Comparison of ENCODE assay signal across 8 cellular contexts in the genomic region with DNA sequence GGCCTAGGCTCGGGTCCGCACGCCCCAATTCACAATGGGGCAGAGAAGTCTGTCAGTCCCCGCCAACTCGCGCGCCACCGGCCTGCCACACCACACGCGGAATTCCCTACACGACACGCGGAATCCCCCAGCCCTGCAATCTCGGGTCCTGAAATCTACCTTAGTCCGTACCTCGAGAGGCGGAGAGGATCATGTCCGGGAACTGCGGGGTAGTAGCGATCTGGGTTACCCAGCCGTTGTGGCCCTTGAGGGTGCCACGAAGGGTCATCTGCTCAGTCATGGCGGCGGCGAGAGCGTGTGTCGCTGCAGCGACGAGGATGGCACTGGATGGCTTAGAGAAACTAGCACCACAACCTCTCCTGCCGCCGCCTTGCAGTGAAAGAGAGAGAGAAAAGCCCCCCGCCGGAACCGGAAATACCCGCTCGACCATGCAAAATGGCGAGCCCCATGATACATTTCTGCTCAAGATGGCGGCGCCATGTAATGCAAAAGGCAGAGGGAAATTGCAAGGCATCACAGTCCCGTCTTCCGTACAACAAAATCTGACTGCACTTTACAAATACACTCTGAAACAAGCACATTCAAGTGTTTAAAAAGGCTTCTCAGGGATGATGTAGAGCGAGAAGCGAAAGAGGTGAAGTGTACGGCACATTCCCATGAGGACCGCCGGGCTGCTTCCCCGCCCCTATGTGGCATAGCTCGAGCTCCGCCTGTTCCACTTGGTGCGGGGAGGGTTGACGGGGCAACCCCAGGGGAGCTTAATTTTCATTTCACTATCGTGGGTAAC. TPM values are rescaled to one million over a fixed set of nuclear protein-coding genes. Genes with fewer than 3 reads are reported as not detected.
A peak's percentile ranks its signal among the peaks of the same experiment; 100 is the strongest.
DNase-seq lines count a peak whose midpoint lies in the region; TF ChIP-seq lines count a peak whose summit lies in the region.

A gene (minus strand): TSS at position 386 of the 787 bp plus-strand sequence. CDS start 106 bp downstream, at position 280.

- H3K36me3 ChIP-seq in DOHH2 (ENCODE audit: control insufficient read depth, low read length), result peaks cover 59% of the 10 kb centered on the region
- peaks cover 29% of the 10 kb centered on the region for H3K36me3 ChIP-seq in GM23248 (ENCODE audit: low read depth)
- H3K36me3 ChIP-seq in testis (ENCODE audit: low read depth, missing control alignments), result no peaks in the 10 kb centered on the region

- TF ChIP-seq POLR2A in testis (IDR thresholded peaks at IDR 0.05), result no peak

- intact Hi-C loops in testis (cut with DNase I; ENCODE audit: low total_unique reads), result no loop called here

- H3K4me3 ChIP-seq in DOHH2 (ENCODE audit: low read length) (peak within 1 kb of the TSS; percentile 87), GM23248 (peak within 1 kb of the TSS; percentile 87), foreskin fibroblast (ENCODE audit: low read depth in 1 of 2, low read length in 2 of 2) (peak within 1 kb of the TSS; percentile 94 to 99), testis (peak within 1 kb of the TSS; percentile 73 to 82)

- TF ChIP-seq CTCF in DOHH2 (IDR thresholded peaks at IDR 0.05; ENCODE audit: low read depth, low read length, poor library complexity, severe bottlenecking) (no peak), foreskin fibroblast (IDR thresholded peaks at IDR 0.05; ENCODE audit: low read depth, low read length) (no peak), testis (IDR thresholded peaks at IDR 0.05) (no peak)

- H3K79me2 ChIP-seq in DOHH2 (ENCODE audit: control insufficient read depth, low read length) (peaks cover 90% of the 10 kb centered on the region), GM23248 (ENCODE audit: insufficient read depth) (peaks cover 88% of the 10 kb centered on the region)

- H3K9me3 ChIP-seq in DOHH2 (ENCODE audit: control insufficient read depth, insufficient read depth, low read length) (no peaks in the 10 kb centered on the region), GM23248 (ENCODE audit: low read depth) (no peaks in the 10 kb centered on the region), testis (no peaks in the 10 kb centered on the region)

- H3K27ac ChIP-seq in DOHH2 (ENCODE audit: low read depth, low read length) (peak within 1 kb of the TSS; percentile 90), GM23248 (peak within 1 kb of the TSS; percentile 97), testis (peak within 1 kb of the TSS; percentile 94 to 96)

- in situ Hi-C loops in GM23248 (cut with MboI), result no loop called here

- peak within 1 kb of the TSS; percentile 98 for H3K9ac ChIP-seq in GM23248

- WGBS in GM23248 (ENCODE audit: low coverage in 1 of 2, low lambda C conversion rate in 2 of 2, missing lambda C conversion rate in 2 of 2), 2 experiments, result 1% methylated on average over 52 of the region's 52 CpGs
- WGBS in testis, 2 donors, result 0 to 1% methylated on average over 26 to 49 of the region's 52 CpGs

- H3K4me2 ChIP-seq in DOHH2 (ENCODE audit: low read length), result peak within 1 kb of the TSS; percentile 92
- H3K4me2 ChIP-seq in GM23248 (ENCODE audit: unreplicated experiment), result peak within 1 kb of the TSS; percentile 96

- H3K4me1 ChIP-seq in DOHH2 (ENCODE audit: control insufficient read depth, low read length), result peaks cover 45% of the 10 kb centered on the region
- peaks cover 39% of the 10 kb centered on the region for H3K4me1 ChIP-seq in GM23248 (ENCODE audit: insufficient read depth)
- H3K4me1 ChIP-seq in testis, result peaks cover 42% of the 10 kb centered on the region

- H3K9me2 ChIP-seq in DOHH2 (replicated peaks; ENCODE audit: control insufficient read depth, low read length), result no peaks in the 10 kb centered on the region
- H3K9me2 ChIP-seq in GM23248 (ENCODE audit: insufficient read depth), result no peaks in the 10 kb centered on the region

- H3K27me3 ChIP-seq in DOHH2 (ENCODE audit: control insufficient read depth, low read length) (no peaks in the 10 kb centered on the region), GM23248 (replicated peaks; ENCODE audit: insufficient read depth) (no peaks in the 10 kb centered on the region), testis (no peaks in the 10 kb centered on the region)

- peak within 1 kb of the TSS; percentile 85 for H2AFZ ChIP-seq in GM23248

- peaks cover 49% of the 10 kb centered on the region for H3F3A ChIP-seq in DOHH2 (ENCODE audit: control insufficient read depth, insufficient read depth)
- H3F3A ChIP-seq in GM23248 (ENCODE audit: insufficient read depth), result peaks cover 53% of the 10 kb centered on the region

- DNase-seq in GM23248 (peak; percentile 95), LoVo (ENCODE audit: low spot score) (peak; percentile 90), activated T-helper 1 cell treated with Interleukin-2 at 50 U/mL for 16 hours (ENCODE audit: low read depth) (peak; percentile 82), foreskin fibroblast (peak; percentile 80 to 94), occipital lobe (lab: John Stamatoyannopoulos, UW) (no peak), testis (peak; percentile 96), SHP77 treated with DMSO at 0.1 percent for 48 hours (lab: John Stamatoyannopoulos, UW) (no peak)

- peaks cover 26% of the 10 kb centered on the region; the same call in 1 of the 2 replicates for H4K20me1 ChIP-seq in DOHH2 (ENCODE audit: control insufficient read depth, insufficient read depth, low read depth, low read length)
- H4K20me1 ChIP-seq in GM23248 (ENCODE audit: insufficient read depth), result peaks cover 13% of the 10 kb centered on the region

RNA-seq across cellular contexts. Expression of the gene that starts here (rescaled TPM):
- total RNA-seq in GM23248 (2014; rRNA removed; shearing (Covaris generic)), result 2,598 and 3,224 TPM in 2 replicates
- polyA plus RNA-seq in GM23248 (2016; fragmentation: Nextera tagmentation; extraction: Ambion mirVana) (837 and 864 TPM in 2 replicates), testis (ENCODE audit: insufficient read depth, low read depth, low replicate concordance) (1,149 TPM)
- total RNA-seq in occipital lobe (2,761 TPM), testis (1,000 to 10,000 TPM in 1 of 2 donors, 100 to 1,000 TPM in 1; 777 to 1,606 TPM)

Comparison
In these comparisons a context has a peak if more than half of its experiments do, and no peak if none do; other contexts are left out.
1. DNase-seq: peak in GM23248 (single experiment), LoVo (single experiment), activated T-helper 1 cell treated with Interleukin-2 at 50 U/mL for 16 hours (single experiment), foreskin fibroblast (2 of 2) and testis (single experiment); none in occipital lobe (single experiment) and SHP77 treated with DMSO at 0.1 percent for 48 hours (single experiment).
2. Peak in every context shown above with its lines, with median percentiles within 50 percentile points of each other: H3K27ac ChIP-seq and H3K4me3 ChIP-seq.